Comparison of ENCODE assay signal across 8 cellular contexts in the genomic region with DNA sequence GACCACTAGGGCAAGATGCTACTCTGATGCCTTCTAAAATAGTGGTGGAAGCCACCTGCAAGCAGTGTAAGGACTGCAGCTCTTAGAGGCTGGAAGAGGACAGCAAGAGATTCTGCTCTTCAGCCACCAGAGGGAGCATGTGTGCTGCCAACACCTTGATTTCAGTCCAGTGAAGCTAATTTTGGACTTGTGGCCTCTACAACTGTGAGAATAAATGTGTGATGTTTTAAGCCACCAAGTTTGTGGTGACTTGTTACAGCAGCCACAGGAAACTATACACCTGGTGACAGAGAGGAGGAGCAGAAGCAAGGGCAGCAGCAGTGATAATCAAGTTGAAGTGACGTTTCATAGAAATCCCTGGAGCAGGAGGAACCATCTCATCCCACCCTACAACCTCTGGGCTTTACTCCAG. TPM values are rescaled to one million over a fixed set of nuclear protein-coding genes. Genes with fewer than 3 reads are reported as not detected.
DNase-seq lines count a peak whose midpoint lies in the region; ATAC-seq and TF ChIP-seq lines count a peak whose summit lies in the region.

No MANE protein-coding gene starts in this region.

- H3K9ac ChIP-seq in DND-41 (ENCODE audit: low read depth, low read length) (no peak overlapping the region), neuronal stem cell (ENCODE audit: low read depth, low read length, poor library complexity) (no peak overlapping the region)

- H2BK12ac ChIP-seq in neuronal stem cell (ENCODE audit: low read length) = no peak overlapping the region

- H3K23ac ChIP-seq in neuronal stem cell (ENCODE audit: low read depth, low read length, poor library complexity) = no peak overlapping the region

- no peak for TF ChIP-seq POLR2A in upper lobe of left lung (IDR thresholded peaks at IDR 0.05)

- H3K4me1 ChIP-seq in DND-41 (ENCODE audit: insufficient read depth, low read length) (no peaks in the 10 kb centered on the region), neuronal stem cell (ENCODE audit: control insufficient read depth in 2 of 2, insufficient read depth in 1 of 2, low read depth in 1 of 2, low read length in 2 of 2) (peaks cover 0 to 2% of the 10 kb centered on the region in 2 donors), upper lobe of left lung (no peaks in the 10 kb centered on the region)

- no peak overlapping the region for H2AFZ ChIP-seq in DND-41 (ENCODE audit: low read depth, low read length)
- no peak overlapping the region for H2AFZ ChIP-seq in neuronal stem cell (ENCODE audit: low read length)

- no peak overlapping the region for H3K14ac ChIP-seq in neuronal stem cell (ENCODE audit: low read length)

- DNase-seq in DND-41 (peak; percentile 61), NOMO-1 (lab: John Stamatoyannopoulos, UW; ENCODE audit: unreplicated experiment in 2 of 2) (peak; percentile 34 to 73), activated T-cell treated with anti-CD3 and anti-CD28 coated beads for 48 hours (ENCODE audit: low read depth) (peak; percentile 35), fibroblast of the conjunctiva (ENCODE audit: low read depth) (peak; percentile 82), neuronal stem cell (ENCODE audit: low spot score) (peak; percentile 69), upper lobe of left lung (peak in 1 of 2 donors; percentile 52)

- H4K20me1 ChIP-seq in DND-41 (ENCODE audit: insufficient read depth, low read length) = no peaks in the 10 kb centered on the region

- TF ChIP-seq EP300 in upper lobe of left lung (IDR thresholded peaks at IDR 0.05) = no peak

- H3K27ac ChIP-seq in DND-41 (ENCODE audit: low read length) (no peak overlapping the region), neuronal stem cell (replicated peaks; ENCODE audit: low read length) (no peak overlapping the region), upper lobe of left lung (no peak overlapping the region)

- no peak overlapping the region for H3K4me3 ChIP-seq in DND-41 (ENCODE audit: low read depth in 1 of 2, low read length in 2 of 2)
- H3K4me3 ChIP-seq in neuronal stem cell (ENCODE audit: low read length in 2 of 2) = no peak overlapping the region
- H3K4me3 ChIP-seq in upper lobe of left lung = no peak overlapping the region

- no peak overlapping the region for H2AK5ac ChIP-seq in neuronal stem cell (ENCODE audit: low read depth, low read length)

- no peak overlapping the region for H2BK120ac ChIP-seq in neuronal stem cell (ENCODE audit: low read depth, low read length)

- no CpG with 5 or more reads among the region's 1 CpG for WGBS in neuronal stem cell (ENCODE audit: extremely low coverage in 2 of 2, insufficient read length in 2 of 2, insufficient replicate concordance in 1 of 2), 2 donors
- WGBS in upper lobe of left lung, 2 donors = 89 to 97% methylated on average over 1 of the region's 1 CpG

- no peak overlapping the region for H2BK5ac ChIP-seq in neuronal stem cell (ENCODE audit: low read length)

- H4K8ac ChIP-seq in neuronal stem cell (ENCODE audit: low read depth, low read length) = no peak overlapping the region

- no peak overlapping the region for H4K91ac ChIP-seq in neuronal stem cell (ENCODE audit: low read depth, low read length, poor library complexity)

- no peak overlapping the region for H2BK15ac ChIP-seq in neuronal stem cell (ENCODE audit: low read length)

- H3K79me1 ChIP-seq in neuronal stem cell (ENCODE audit: low read depth, low read length) = no peaks in the 10 kb centered on the region

- ATAC-seq in DND-41 (ENCODE audit: insufficient read depth, low read depth) (peak; percentile 98), GM21367 (IDR thresholded peaks at IDR 0.05; ENCODE audit: unreplicated experiment) (peak; percentile 98), HG03571 (IDR thresholded peaks at IDR 0.05; ENCODE audit: unreplicated experiment) (peak; percentile 96), upper lobe of left lung (ENCODE audit: low FRiP score in 2 of 2) (peak; percentile 89 to 92)

- H3K27me3 ChIP-seq in DND-41 (ENCODE audit: insufficient read depth, low read length, poor library complexity) = no peaks in the 10 kb centered on the region
- no peaks in the 10 kb centered on the region for H3K27me3 ChIP-seq in neuronal stem cell (ENCODE audit: control insufficient read depth in 3 of 3, insufficient read depth in 3 of 3, low read depth in 1 of 3, low read length in 3 of 3)
- H3K27me3 ChIP-seq in upper lobe of left lung = no peaks in the 10 kb centered on the region

- no peak overlapping the region for H3K4ac ChIP-seq in neuronal stem cell (ENCODE audit: low read length)

- H3K36me3 ChIP-seq in DND-41 (ENCODE audit: insufficient read depth, low read length) (no peaks in the 10 kb centered on the region), neuronal stem cell (replicated peaks in 1 of 2; ENCODE audit: control insufficient read depth in 2 of 2, insufficient read depth in 2 of 2, low read length in 2 of 2) (no peaks in the 10 kb centered on the region), upper lobe of left lung (no peaks in the 10 kb centered on the region)

- TF ChIP-seq CTCF in DND-41 (IDR thresholded peaks at IDR 0.05; ENCODE audit: borderline replicate concordance, extremely low read depth, low read length, poor library complexity, severe bottlenecking) (peak; percentile 96), upper lobe of left lung (IDR thresholded peaks at IDR 0.05) (peak; percentile 71 to 89 (median 84))

- no peak overlapping the region for H3K18ac ChIP-seq in neuronal stem cell (ENCODE audit: low read length)

- H3K9me3 ChIP-seq in DND-41 (ENCODE audit: insufficient read depth, low read length, severe bottlenecking) (peaks cover 5% of the 10 kb centered on the region), neuronal stem cell (replicated peaks in 1 of 2; ENCODE audit: control insufficient read depth in 2 of 2, insufficient read depth in 1 of 2, low read depth in 1 of 2, low read length in 2 of 2) (no peaks in the 10 kb centered on the region), upper lobe of left lung (peaks cover 0 to 5% (median 0%) of the 10 kb centered on the region in 4 donors)

- no peaks in the 10 kb centered on the region for H3K79me2 ChIP-seq in DND-41 (ENCODE audit: insufficient read depth, low read length)

- no peak overlapping the region for H3K4me2 ChIP-seq in DND-41 (ENCODE audit: insufficient read depth, low read length)
- no peak overlapping the region for H3K4me2 ChIP-seq in neuronal stem cell (ENCODE audit: insufficient read depth, low read length, poor library complexity, severe bottlenecking)

RNA-seq across cellular contexts. Expression of a gene that starts 55.9 kb away (rescaled TPM):
- polyA plus RNA-seq in neuronal stem cell (2013, experiment 1 of 2) = not detected
- 0.04 TPM for polyA plus RNA-seq in neuronal stem cell (2013, experiment 2 of 2)
- total RNA-seq in upper lobe of left lung = 10 to 100 TPM in 1 of 6 donors, 1 to 10 TPM in 3, not detected in 2; 3.1 to 14.4 (median 4.9) TPM
